11 cellular contexts compared by ENCODE assay signal in genomic region chr12:6699259-6699988, GRCh38. TPM values are rescaled to one million over a fixed set of nuclear protein-coding genes. Genes with fewer than 3 reads are reported as not detected.
DNase-seq lines count a peak whose midpoint lies in the region; ATAC-seq and TF ChIP-seq lines count a peak whose summit lies in the region.
"Had no signal": no experiment of that assay in that cellular context is flagged by ENCODE, and none has a peak within 500 bp of the region (broad histone marks: within the 10 kb centered on the region; RNA-seq: fewer than 3 reads in every experiment).

No MANE protein-coding gene starts in this region.

- H3K9me3 ChIP-seq in right atrium auricular region (no peaks in the 10 kb centered on the region), stomach (no peaks in the 10 kb centered on the region)

- no peak overlapping the region for H3K27ac ChIP-seq in right atrium auricular region
- peak overlapping the region in 1 of 5 donors; percentile 16 for H3K27ac ChIP-seq in stomach

- POLR2A ChIA-PET in activated CD4-positive, alpha-beta T cell treated with anti-CD3 and anti-CD28 coated beads for 36 hours (lab: Charles Lee), result interaction anchor here (0.9 kb wide), 1 partner anchor 10 kb away, joined by 5 read pairs; the partner anchor contains the start of gene ZNF384
- POLR2A ChIA-PET in activated CD8-positive, alpha-beta T cell treated with anti-CD3 and anti-CD28 coated beads, Interleukin-2, amount 10 ng/mL, durations not matched to agents 7 days and 5 days (lab: Charles Lee), result interaction anchor here (0.6 to 1.9 kb wide), 3 partner anchors 9 to 25 kb away, joined by 3 to 10 read pairs (median 3); partner anchors contain the start of genes COPS7A and ZNF384

- H3K27ac Mint-ChIP-seq in activated CD4-positive, alpha-beta T cell treated with anti-CD3 and anti-CD28 coated beads for 36 hours, result no peak overlapping the region
- peak overlapping the region; percentile 35 for H3K27ac Mint-ChIP-seq in activated CD8-positive, alpha-beta T cell treated with anti-CD3 and anti-CD28 coated beads, Interleukin-2, amount 10 ng/mL, durations not matched to agents 7 days and 5 days

- CTCF ChIA-PET in activated CD4-positive, alpha-beta T cell treated with anti-CD3 and anti-CD28 coated beads for 36 hours (lab: Charles Lee), result interaction anchor here (0.6 to 1.3 kb wide), 7 partner anchors 10 to 369 kb away, joined by 3 to 6 read pairs (median 3); partner anchors contain the start of gene ZNF384
- CTCF ChIA-PET in activated CD8-positive, alpha-beta T cell treated with anti-CD3 and anti-CD28 coated beads, Interleukin-2, amount 10 ng/mL, durations not matched to agents 7 days and 5 days (lab: Charles Lee), result interaction anchor here (0.8 to 1.6 kb wide), 4 partner anchors 10 to 162 kb away, joined by 3 to 7 read pairs (median 4); partner anchors contain the start of gene ZNF384

- no peaks in the 10 kb centered on the region for H3K36me3 ChIP-seq in right atrium auricular region
- H3K36me3 ChIP-seq in stomach, result no peaks in the 10 kb centered on the region

- peaks cover 10% of the 10 kb centered on the region for H3K4me1 Mint-ChIP-seq in activated CD4-positive, alpha-beta T cell treated with anti-CD3 and anti-CD28 coated beads for 36 hours
- peaks cover 20% of the 10 kb centered on the region for H3K4me1 Mint-ChIP-seq in activated CD8-positive, alpha-beta T cell treated with anti-CD3 and anti-CD28 coated beads, Interleukin-2, amount 10 ng/mL, durations not matched to agents 7 days and 5 days (ENCODE audit: low read depth)

- WGBS in stomach, 5 donors, result 14 to 21% (median 18%) methylated on average over 16 of the region's 16 CpGs

- H3K9me3 Mint-ChIP-seq in activated CD4-positive, alpha-beta T cell treated with anti-CD3 and anti-CD28 coated beads for 36 hours (ENCODE audit: low read depth), result no peaks in the 10 kb centered on the region
- H3K9me3 Mint-ChIP-seq in activated CD8-positive, alpha-beta T cell treated with anti-CD3 and anti-CD28 coated beads, Interleukin-2, amount 10 ng/mL, durations not matched to agents 7 days and 5 days (ENCODE audit: insufficient read depth), result no peaks in the 10 kb centered on the region

- no peak for TF ChIP-seq POLR2A in stomach (IDR thresholded peaks at IDR 0.05)

- peaks cover 0 to 18% of the 10 kb centered on the region in 2 donors for H3K4me1 ChIP-seq in right atrium auricular region
- peaks cover 14 to 22% (median 18%) of the 10 kb centered on the region in 4 donors for H3K4me1 ChIP-seq in stomach

- ATAC-seq in activated CD4-positive, alpha-beta T cell treated with anti-CD3 and anti-CD28 coated beads for 36 hours, result no peak
- no peak for ATAC-seq in activated CD8-positive, alpha-beta T cell treated with anti-CD3 and anti-CD28 coated beads, Interleukin-2, amount 10 ng/mL, durations not matched to agents 7 days and 5 days
- ATAC-seq in HG03520 (IDR thresholded peaks at IDR 0.05; ENCODE audit: unreplicated experiment), result no peak

- H3K27me3 ChIP-seq in right atrium auricular region (peaks cover 11 to 28% of the 10 kb centered on the region in 2 donors), stomach (peaks cover 9 to 97% (median 62%) of the 10 kb centered on the region in 3 donors)

- DNase-seq in activated CD4-positive, alpha-beta T cell treated with anti-CD3 and anti-CD28 coated beads for 36 hours, result no peak
- no peak for DNase-seq in activated CD4-positive, alpha-beta T cell treated with anti-CD3 and anti-CD28 coated beads, Interleukin-2, amount 50 U/mL, for 4 hours
- DNase-seq in activated CD8-positive, alpha-beta T cell treated with anti-CD3 and anti-CD28 coated beads, Interleukin-2, amount 10 ng/mL, durations not matched to agents 7 days and 5 days, result no peak
- DNase-seq in right atrium auricular region (ENCODE audit: low spot score), result no peak
- no peak for DNase-seq in stomach
- DNase-seq in anterior cingulate cortex (lab: John Stamatoyannopoulos, UW), result no peak
- DNase-seq in NCI-H1930 (lab: John Stamatoyannopoulos, UW), result no peak
- DNase-seq: RPMI8226 had no signal

- peaks cover 41% of the 10 kb centered on the region for H3K27me3 Mint-ChIP-seq in activated CD4-positive, alpha-beta T cell treated with anti-CD3 and anti-CD28 coated beads for 36 hours
- H3K27me3 Mint-ChIP-seq in activated CD8-positive, alpha-beta T cell treated with anti-CD3 and anti-CD28 coated beads, Interleukin-2, amount 10 ng/mL, durations not matched to agents 7 days and 5 days (ENCODE audit: low read depth), result peaks cover 53% of the 10 kb centered on the region

- no peak for TF ChIP-seq EP300 in stomach (IDR thresholded peaks at IDR 0.05)

- H3K4me3 Mint-ChIP-seq in activated CD4-positive, alpha-beta T cell treated with anti-CD3 and anti-CD28 coated beads for 36 hours, result peak overlapping the region; percentile 52
- H3K4me3 Mint-ChIP-seq in activated CD8-positive, alpha-beta T cell treated with anti-CD3 and anti-CD28 coated beads, Interleukin-2, amount 10 ng/mL, durations not matched to agents 7 days and 5 days, result peak overlapping the region; percentile 32

- intact Hi-C loops in activated CD4-positive, alpha-beta T cell treated with anti-CD3 and anti-CD28 coated beads for 36 hours (cut with DNase I, micrococcal nuclease), result no loop called here
- intact Hi-C loops in stomach (cut with DNase I; ENCODE audit: low total_unique reads), result no loop called here

- no peak for TF ChIP-seq CTCF in right atrium auricular region (IDR thresholded peaks at IDR 0.05)
- TF ChIP-seq CTCF in stomach (IDR thresholded peaks at IDR 0.05), result no peak

- H3K4me3 ChIP-seq in right atrium auricular region (peak overlapping the region; percentile 39 to 53), stomach (peak overlapping the region; percentile 46 to 68 (median 52))

- no peaks in the 10 kb centered on the region for H3K36me3 Mint-ChIP-seq in activated CD4-positive, alpha-beta T cell treated with anti-CD3 and anti-CD28 coated beads for 36 hours (ENCODE audit: low read depth)
- no peaks in the 10 kb centered on the region for H3K36me3 Mint-ChIP-seq in activated CD8-positive, alpha-beta T cell treated with anti-CD3 and anti-CD28 coated beads, Interleukin-2, amount 10 ng/mL, durations not matched to agents 7 days and 5 days (ENCODE audit: low read depth)

RNA-seq across cellular contexts. Expression of gene PIANP, which starts 1.2 kb away (rescaled TPM):
- total RNA-seq in activated CD4-positive, alpha-beta T cell treated with anti-CD3 and anti-CD28 coated beads for 36 hours, result under 1 TPM; 0.32 to 0.93 TPM
- total RNA-seq in activated CD8-positive, alpha-beta T cell treated with anti-CD3 and anti-CD28 coated beads, Interleukin-2, amount 10 ng/mL, durations not matched to agents 7 days and 5 days, result not detected
- total RNA-seq in right atrium auricular region (not detected), stomach (under 1 TPM in 2 of 5 donors, not detected in 3; 0.14 to 0.37 TPM)
- polyA plus RNA-seq in stomach, result 1 to 10 TPM in 2 of 3 donors, under 1 TPM in 1; 0.50 to 1.7 (median 1.5) TPM
- total RNA-seq: bronchial epithelial cell, HT-29 had no signal

RNA-seq across cellular contexts. Expression of gene ZNF384, which starts 10.2 kb away (rescaled TPM):
- total RNA-seq in activated CD4-positive, alpha-beta T cell treated with anti-CD3 and anti-CD28 coated beads for 36 hours, result 10 to 100 TPM; 61.4 to 79.0 TPM
- 10 to 100 TPM; 71.9 to 76.4 TPM for total RNA-seq in activated CD8-positive, alpha-beta T cell treated with anti-CD3 and anti-CD28 coated beads, Interleukin-2, amount 10 ng/mL, durations not matched to agents 7 days and 5 days
- 10 to 100 TPM; 23.8 to 33.3 TPM for total RNA-seq in right atrium auricular region
- total RNA-seq in stomach, result 100 to 1,000 TPM in 1 of 5 donors, 10 to 100 TPM in 4; 16.5 to 207 (median 35.6) TPM
- 10 to 100 TPM; 16.7 to 21.8 (median 20.2) TPM for polyA plus RNA-seq in stomach

RNA-seq across cellular contexts. Expression of gene COPS7A, which starts 24.4 kb away (rescaled TPM):
- 10 to 100 TPM; 38.3 to 41.6 TPM for total RNA-seq in activated CD4-positive, alpha-beta T cell treated with anti-CD3 and anti-CD28 coated beads for 36 hours
- 10 to 100 TPM; 26.9 to 29.7 TPM for total RNA-seq in activated CD8-positive, alpha-beta T cell treated with anti-CD3 and anti-CD28 coated beads, Interleukin-2, amount 10 ng/mL, durations not matched to agents 7 days and 5 days
- total RNA-seq in right atrium auricular region (10 to 100 TPM; 72.7 to 73.6 TPM), stomach (10 to 100 TPM in 4 of 5 donors, 1 to 10 TPM in 1; 5.8 to 50.0 (median 25.7) TPM)
- polyA plus RNA-seq in stomach, result 10 to 100 TPM; 45.2 to 54.2 (median 51.6) TPM

RNA-seq across cellular contexts. Expression of gene ING4, which starts 36.5 kb away (rescaled TPM):
- 10 to 100 TPM; 14.9 to 17.6 TPM for total RNA-seq in activated CD4-positive, alpha-beta T cell treated with anti-CD3 and anti-CD28 coated beads for 36 hours
- 10 to 100 TPM; 24.9 TPM for total RNA-seq in activated CD8-positive, alpha-beta T cell treated with anti-CD3 and anti-CD28 coated beads, Interleukin-2, amount 10 ng/mL, durations not matched to agents 7 days and 5 days
- total RNA-seq in right atrium auricular region (10 to 100 TPM; 21.8 to 22.6 TPM), stomach (10 to 100 TPM in 4 of 5 donors, 1 to 10 TPM in 1; 8.7 to 51.8 (median 33.5) TPM)
- 10 to 100 TPM; 25.5 to 53.6 (median 43.6) TPM for polyA plus RNA-seq in stomach

RNA-seq across cellular contexts. Expression of gene ACRBP, which starts 52.2 kb away (rescaled TPM):
- total RNA-seq in activated CD4-positive, alpha-beta T cell treated with anti-CD3 and anti-CD28 coated beads for 36 hours, result 1 to 10 TPM; 1.7 to 3.3 TPM
- total RNA-seq in activated CD8-positive, alpha-beta T cell treated with anti-CD3 and anti-CD28 coated beads, Interleukin-2, amount 10 ng/mL, durations not matched to agents 7 days and 5 days, result 1 to 10 TPM in 1 of 2 experiments, under 1 TPM in 1; 0.76 to 1.7 TPM
- total RNA-seq in right atrium auricular region, result under 1 TPM in 1 of 2 donors, not detected in 1; 0.43 TPM
- total RNA-seq in stomach, result 1 to 10 TPM in 2 of 5 donors, not detected in 3; 2.2 to 6.4 TPM
- polyA plus RNA-seq in stomach, result 1 to 10 TPM in 2 of 3 donors, under 1 TPM in 1; 0.31 to 1.6 (median 1.1) TPM
